Comparison of ENCODE assay signal across 8 cellular contexts in genomic region chr1:175319112-175319911, GRCh38.
A peak's percentile ranks its signal among the peaks of the same experiment; 100 is the strongest.
DNase-seq lines count a peak whose midpoint lies in the region; ATAC-seq and TF ChIP-seq lines count a peak whose summit lies in the region.

No MANE protein-coding gene starts in this region.

- no peak overlapping the region for H3K27ac ChIP-seq in CD4-positive, CD25-positive, alpha-beta regulatory T cell (ENCODE audit: insufficient read depth, low read length, poor library complexity, severe bottlenecking)
- H3K27ac ChIP-seq in ovary (no peak overlapping the region), testis (no peak overlapping the region)

- H3K9me3 Mint-ChIP-seq in CD4-positive, CD25-positive, alpha-beta regulatory T cell: peaks cover 0 to 2% (median 0%) of the 10 kb centered on the region in 7 donors
- H3K9me3 Mint-ChIP-seq in IgD-negative memory B cell: no peaks in the 10 kb centered on the region

- H3K27ac Mint-ChIP-seq in CD4-positive, CD25-positive, alpha-beta regulatory T cell: no peak overlapping the region
- H3K27ac Mint-ChIP-seq in IgD-negative memory B cell: no peak overlapping the region

- no peaks in the 10 kb centered on the region for H3K36me3 ChIP-seq in CD4-positive, CD25-positive, alpha-beta regulatory T cell (ENCODE audit: control insufficient read depth, insufficient read depth, low read length)
- H3K36me3 ChIP-seq in ovary (no peaks in the 10 kb centered on the region), testis (ENCODE audit: low read depth, missing control alignments) (no peaks in the 10 kb centered on the region)

- TF ChIP-seq EP300 in ovary (IDR thresholded peaks at IDR 0.05): no peak

- peak; percentile 50 to 76 (median 70) for DNase-seq in CD4-positive, CD25-positive, alpha-beta regulatory T cell
- DNase-seq in SHP77 (lab: John Stamatoyannopoulos, UW) (peak; percentile 53 to 70), germinal center (ENCODE audit: low spot score) (peak; percentile 74), ovary (peak; percentile 30 to 68 (median 63)), testis (peak; percentile 84)
- DNase-seq in activated effector memory CD4-positive, alpha-beta T cell treated with Interleukin-2 at 50 U/mL for 16 hours: peak; percentile 47

- H3K4me3 Mint-ChIP-seq in CD4-positive, CD25-positive, alpha-beta regulatory T cell: peak overlapping the region in 1 of 4 donors; percentile 6
- H3K4me3 Mint-ChIP-seq in IgD-negative memory B cell: peak overlapping the region in 3 of 4 donors; percentile 18 to 92 (median 90)

- peaks cover 0 to 12% (median 4%) of the 10 kb centered on the region in 4 donors for H3K4me1 Mint-ChIP-seq in CD4-positive, CD25-positive, alpha-beta regulatory T cell
- peaks cover 6 to 18% (median 11%) of the 10 kb centered on the region in 3 donors for H3K4me1 Mint-ChIP-seq in IgD-negative memory B cell

- TF ChIP-seq CTCF in ovary (IDR thresholded peaks at IDR 0.05) (peak; percentile 31 to 62 (median 41)), testis (IDR thresholded peaks at IDR 0.05) (peak; percentile 78 to 86 (median 81))

- no peaks in the 10 kb centered on the region for H3K9me3 ChIP-seq in CD4-positive, CD25-positive, alpha-beta regulatory T cell (ENCODE audit: control insufficient read depth in 2 of 2, low read length in 2 of 2)
- H3K9me3 ChIP-seq in ovary (no peaks in the 10 kb centered on the region), testis (no peaks in the 10 kb centered on the region)

- no peak overlapping the region for H3K4me3 ChIP-seq in CD4-positive, CD25-positive, alpha-beta regulatory T cell (ENCODE audit: low read depth, low read length)
- H3K4me3 ChIP-seq in ovary (no peak overlapping the region), testis (no peak overlapping the region)

- H3K27me3 ChIP-seq in CD4-positive, CD25-positive, alpha-beta regulatory T cell (ENCODE audit: control insufficient read depth, insufficient read depth, low read length): peaks cover 13% of the 10 kb centered on the region
- H3K27me3 ChIP-seq in ovary: no peaks in the 10 kb centered on the region
- no peaks in the 10 kb centered on the region for H3K27me3 ChIP-seq in testis

- ATAC-seq in CD4-positive, CD25-positive, alpha-beta regulatory T cell (ENCODE audit: low read depth in 2 of 2): peak; percentile 73 to 81
- ATAC-seq in GM19452 (IDR thresholded peaks at IDR 0.05; ENCODE audit: unreplicated experiment): peak; percentile 80

- peaks cover 43% of the 10 kb centered on the region for H3K27me3 Mint-ChIP-seq in CD4-positive, CD25-positive, alpha-beta regulatory T cell
- peaks cover 2% of the 10 kb centered on the region for H3K27me3 Mint-ChIP-seq in IgD-negative memory B cell

- peaks cover 4% of the 10 kb centered on the region for H3K4me1 ChIP-seq in CD4-positive, CD25-positive, alpha-beta regulatory T cell (ENCODE audit: control insufficient read depth, insufficient read depth, low read length, poor library complexity, severe bottlenecking)
- H3K4me1 ChIP-seq in ovary (ENCODE audit: insufficient read depth) (no peaks in the 10 kb centered on the region), testis (peaks cover 11% of the 10 kb centered on the region)

- H3K36me3 Mint-ChIP-seq in CD4-positive, CD25-positive, alpha-beta regulatory T cell: no peaks in the 10 kb centered on the region
- peaks cover 7% of the 10 kb centered on the region for H3K36me3 Mint-ChIP-seq in IgD-negative memory B cell

- intact Hi-C loops in ovary (cut with DNase I) (loop anchor here in 3 of 4 donors (2.0 to 5.0 kb wide), 3 partner anchors 162 to 167 kb away; no protein-coding TSS in a partner anchor), testis (cut with DNase I; ENCODE audit: low total_unique reads) (no loop called here)

- WGBS in ovary, 3 donors: 17 to 18% (median 18%) methylated on average over 6 of the region's 6 CpGs
- 24 to 25% methylated on average over 6 of the region's 6 CpGs for WGBS in testis, 2 donors

- TF ChIP-seq POLR2A in ovary (IDR thresholded peaks at IDR 0.05) (no peak), testis (IDR thresholded peaks at IDR 0.05) (no peak)
